ENCODE assay signal across 8 cellular contexts in genomic region chr7:87216701-87217508, GRCh38. TPM values are rescaled to one million over a fixed set of nuclear protein-coding genes. Genes with fewer than 3 reads are reported as not detected.
A peak's percentile ranks its signal among the peaks of the same experiment; 100 is the strongest.
DNase-seq lines count a peak whose midpoint lies in the region; ATAC-seq and TF ChIP-seq lines count a peak whose summit lies in the region.

No MANE protein-coding gene starts in this region.

- H3K9ac ChIP-seq in DND-41 (ENCODE audit: low read depth, low read length) (no peak overlapping the region), skeletal muscle satellite cell (ENCODE audit: low read depth, low read length) (no peak overlapping the region)

- peaks cover 77% of the 10 kb centered on the region for H3K36me3 Mint-ChIP-seq in activated T-helper 17 cell treated with anti-CD3 and anti-CD28 coated beads, Interleukin-2, amount 50 U/mL, for 72 hours (ENCODE audit: low read depth)
- no peaks in the 10 kb centered on the region for H3K36me3 Mint-ChIP-seq in mesothelial cell of epicardium

- H3K4me1 Mint-ChIP-seq in activated T-helper 17 cell treated with anti-CD3 and anti-CD28 coated beads, Interleukin-2, amount 50 U/mL, for 72 hours: peaks cover 32% of the 10 kb centered on the region
- peaks cover 14% of the 10 kb centered on the region for H3K4me1 Mint-ChIP-seq in mesothelial cell of epicardium

- H4K20me1 ChIP-seq in DND-41 (ENCODE audit: insufficient read depth, low read length): 0 out of 2 replicates have a peak, but pooled peaks cover 3% of the 10 kb centered on the region

- DNase-seq in DND-41 (no peak), mesothelial cell of epicardium (ENCODE audit: low spot score in 2 of 2, unreplicated experiment in 2 of 2) (no peak), right atrium auricular region (ENCODE audit: low spot score) (no peak), NCI-H748 treated with DMSO at 0.1 percent for 48 hours (lab: John Stamatoyannopoulos, UW) (no peak)

- H3K4me3 ChIP-seq in DND-41 (ENCODE audit: low read depth in 1 of 2, low read length in 2 of 2): peak overlapping the region in 1 of 2 experiments; percentile 16; a peak in 1 of 4 replicates
- H3K4me3 ChIP-seq in skeletal muscle satellite cell (ENCODE audit: low read length): no peak overlapping the region
- no peak overlapping the region for H3K4me3 ChIP-seq in right atrium auricular region

- H2AFZ ChIP-seq in DND-41 (ENCODE audit: low read depth, low read length): no peak overlapping the region

- H3K36me3 ChIP-seq in DND-41 (ENCODE audit: insufficient read depth, low read length) (peaks cover 20% of the 10 kb centered on the region), skeletal muscle satellite cell (ENCODE audit: insufficient read depth, low read length) (no peaks in the 10 kb centered on the region), right atrium auricular region (no peaks in the 10 kb centered on the region)

- H3K27ac ChIP-seq in DND-41 (ENCODE audit: low read length) (peak overlapping the region; percentile 2), right atrium auricular region (peak overlapping the region in 1 of 2 donors; percentile 30)

- H3K4me1 ChIP-seq in DND-41 (ENCODE audit: insufficient read depth, low read length) (peaks cover 63% of the 10 kb centered on the region), skeletal muscle satellite cell (ENCODE audit: control insufficient read depth, insufficient read depth, low read length) (peaks cover 32% of the 10 kb centered on the region), right atrium auricular region (peaks cover 0 to 27% of the 10 kb centered on the region in 2 donors)

- H3K4me3 Mint-ChIP-seq in activated T-helper 17 cell treated with anti-CD3 and anti-CD28 coated beads, Interleukin-2, amount 50 U/mL, for 72 hours: peak overlapping the region; percentile 96
- no peak overlapping the region for H3K4me3 Mint-ChIP-seq in mesothelial cell of epicardium

- H3K27me3 Mint-ChIP-seq in activated T-helper 17 cell treated with anti-CD3 and anti-CD28 coated beads, Interleukin-2, amount 50 U/mL, for 72 hours: no peaks in the 10 kb centered on the region
- no peaks in the 10 kb centered on the region for H3K27me3 Mint-ChIP-seq in mesothelial cell of epicardium (ENCODE audit: low read depth)

- peak overlapping the region; percentile 92 for H3K27ac Mint-ChIP-seq in activated T-helper 17 cell treated with anti-CD3 and anti-CD28 coated beads, Interleukin-2, amount 50 U/mL, for 72 hours
- no peak overlapping the region for H3K27ac Mint-ChIP-seq in mesothelial cell of epicardium

- H3K9me3 Mint-ChIP-seq in activated T-helper 17 cell treated with anti-CD3 and anti-CD28 coated beads, Interleukin-2, amount 50 U/mL, for 72 hours: no peaks in the 10 kb centered on the region
- no peaks in the 10 kb centered on the region for H3K9me3 Mint-ChIP-seq in mesothelial cell of epicardium

- H3K9me3 ChIP-seq in DND-41 (ENCODE audit: insufficient read depth, low read length, severe bottlenecking) (no peaks in the 10 kb centered on the region), skeletal muscle satellite cell (replicated peaks; ENCODE audit: low read length) (no peaks in the 10 kb centered on the region), right atrium auricular region (no peaks in the 10 kb centered on the region)

- H3K79me2 ChIP-seq in DND-41 (ENCODE audit: insufficient read depth, low read length): peaks cover 74% of the 10 kb centered on the region

- peak overlapping the region; percentile 84 for H3K4me2 ChIP-seq in DND-41 (ENCODE audit: insufficient read depth, low read length)
- H3K4me2 ChIP-seq in skeletal muscle satellite cell (ENCODE audit: low read length): peak overlapping the region; percentile 25

- H3K27me3 ChIP-seq in DND-41 (ENCODE audit: insufficient read depth, low read length, poor library complexity): peaks cover 17% of the 10 kb centered on the region
- peaks cover 2% of the 10 kb centered on the region for H3K27me3 ChIP-seq in skeletal muscle satellite cell (ENCODE audit: control insufficient read depth, insufficient read depth, low read length)
- no peaks in the 10 kb centered on the region for H3K27me3 ChIP-seq in right atrium auricular region

- TF ChIP-seq CTCF in DND-41 (IDR thresholded peaks at IDR 0.05; ENCODE audit: borderline replicate concordance, extremely low read depth, low read length, poor library complexity, severe bottlenecking) (no peak), mesothelial cell of epicardium (IDR thresholded peaks at IDR 0.05; ENCODE audit: unreplicated experiment) (no peak), right atrium auricular region (IDR thresholded peaks at IDR 0.05) (no peak)

- ATAC-seq in DND-41 (ENCODE audit: insufficient read depth, low read depth) (no peak), GM19395 (IDR thresholded peaks at IDR 0.05; ENCODE audit: unreplicated experiment) (peak; percentile 64), HG03378 (IDR thresholded peaks at IDR 0.05; ENCODE audit: unreplicated experiment) (peak; percentile 70)
- peak; percentile 65 for ATAC-seq in activated T-helper 17 cell treated with anti-CD3 and anti-CD28 coated beads, Interleukin-2, amount 50 U/mL, for 72 hours (replicated peaks)

RNA-seq across cellular contexts. Expression of gene TMEM243, which starts 2.6 kb away (rescaled TPM):
- total RNA-seq in activated T-helper 17 cell treated with anti-CD3 and anti-CD28 coated beads, Interleukin-2, amount 50 U/mL, for 72 hours: 10 to 100 TPM; 58.8 to 70.8 TPM
- total RNA-seq in skeletal muscle satellite cell (2012; rRNA removed): 33.2 and 40.3 TPM in 2 replicates
- total RNA-seq in mesothelial cell of epicardium (19.6 to 22.5 TPM (median 21.9 TPM) in 3 replicates), right atrium auricular region (10 to 100 TPM in 1 of 2 donors, 1 to 10 TPM in 1; 5.6 to 17.9 TPM)
